8 cellular contexts compared by ENCODE assay signal in genomic region chr5:131747180-131748105, GRCh38. TPM values are rescaled to one million over a fixed set of nuclear protein-coding genes. Genes with fewer than 3 reads are reported as not detected.
A peak's percentile ranks its signal among the peaks of the same experiment; 100 is the strongest.
DNase-seq lines count a peak whose midpoint lies in the region; ATAC-seq and TF ChIP-seq lines count a peak whose summit lies in the region.

No MANE protein-coding gene starts in this region.

- DNase-seq in RPMI7951 (ENCODE audit: low read depth) (peak; percentile 37), mesothelial cell of epicardium (ENCODE audit: low spot score in 2 of 2, unreplicated experiment in 2 of 2) (no peak), NCI-H69 (lab: John Stamatoyannopoulos, UW) (no peak), cortex of kidney (lab: John Stamatoyannopoulos, UW) (no peak), islet precursor cell (no peak)
- no peak for DNase-seq in NK-92 treated with Interleukin-12 subunit alpha and Interleukin-12 subunit beta, amount 100 ng/mL, for 24 hours (lab: John Stamatoyannopoulos, UW)

- peaks cover 14% of the 10 kb centered on the region for H3K9me3 Mint-ChIP-seq in mesothelial cell of epicardium

- H3K27me3 Mint-ChIP-seq in mesothelial cell of epicardium (ENCODE audit: low read depth), result no peaks in the 10 kb centered on the region

- H3K27ac Mint-ChIP-seq in mesothelial cell of epicardium, result peak overlapping the region; percentile 23

- H3K4me1 Mint-ChIP-seq in mesothelial cell of epicardium, result no peaks in the 10 kb centered on the region

- no peak for TF ChIP-seq CTCF in mesothelial cell of epicardium (IDR thresholded peaks at IDR 0.05; ENCODE audit: unreplicated experiment)

- ATAC-seq in GM18517 (IDR thresholded peaks at IDR 0.05; ENCODE audit: unreplicated experiment) (peak; percentile 81), HG02885 (IDR thresholded peaks at IDR 0.05; ENCODE audit: poor library complexity, unreplicated experiment) (peak; percentile 71)

- no peak overlapping the region for H3K4me3 Mint-ChIP-seq in mesothelial cell of epicardium

- H3K36me3 Mint-ChIP-seq in mesothelial cell of epicardium, result peaks cover 28% of the 10 kb centered on the region

RNA-seq across cellular contexts. Expression of gene FNIP1, which starts 49.4 kb away (rescaled TPM):
- total RNA-seq in RPMI7951 (2014; rRNA removed; shearing (Covaris generic)), result 24.5 and 28.5 TPM in 2 replicates
- total RNA-seq in mesothelial cell of epicardium, result 35.1 to 36.9 TPM (median 36.9 TPM) in 3 replicates
